ENCODE assay signal across 14 cellular contexts in genomic region chr1:3928622-3929021, GRCh38.
"Had no signal": no experiment of that assay in that cellular context is flagged by ENCODE, and none has a peak within 500 bp of the region (broad histone marks: within the 10 kb centered on the region; RNA-seq: fewer than 3 reads in every experiment).

No MANE protein-coding gene starts in this region.

- H3K36me3 ChIP-seq: heart left ventricle, left lung, pancreas, upper lobe of right lung had no signal

- H3K9me3 ChIP-seq: heart left ventricle, left lung, pancreas, upper lobe of right lung had no signal

- H3K27ac ChIP-seq: coronary artery, heart left ventricle, left lung, pancreas, upper lobe of right lung had no signal

- H3K27ac Mint-ChIP-seq: activated B cell treated with CpG ODN at 0.5 μM for 24 hours; activated CD4-positive, alpha-beta T cell treated with anti-CD3 and anti-CD28 coated beads, Interleukin-2, amount 10 ng/mL, durations not matched to agents 24 days and 14 days; activated naive CD4-positive, alpha-beta T cell treated with anti-CD3 and anti-CD28 coated beads, Interleukin-2, amount 50 U/mL, for 24 hours had no signal

- ATAC-seq: heart left ventricle, left lung, pancreas, upper lobe of right lung had no signal

- H3K27me3 Mint-ChIP-seq: activated B cell treated with CpG ODN at 0.5 μM for 24 hours; activated CD4-positive, alpha-beta T cell treated with anti-CD3 and anti-CD28 coated beads, Interleukin-2, amount 10 ng/mL, durations not matched to agents 24 days and 14 days; activated naive CD4-positive, alpha-beta T cell treated with anti-CD3 and anti-CD28 coated beads, Interleukin-2, amount 50 U/mL, for 24 hours had no signal

- H3K4me3 Mint-ChIP-seq: activated B cell treated with CpG ODN at 0.5 μM for 24 hours; activated CD4-positive, alpha-beta T cell treated with anti-CD3 and anti-CD28 coated beads, Interleukin-2, amount 10 ng/mL, durations not matched to agents 24 days and 14 days; activated naive CD4-positive, alpha-beta T cell treated with anti-CD3 and anti-CD28 coated beads, Interleukin-2, amount 50 U/mL, for 24 hours had no signal

- H3K4me1 Mint-ChIP-seq: activated B cell treated with CpG ODN at 0.5 μM for 24 hours; activated CD4-positive, alpha-beta T cell treated with anti-CD3 and anti-CD28 coated beads, Interleukin-2, amount 10 ng/mL, durations not matched to agents 24 days and 14 days; activated naive CD4-positive, alpha-beta T cell treated with anti-CD3 and anti-CD28 coated beads, Interleukin-2, amount 50 U/mL, for 24 hours had no signal

- H3K36me3 Mint-ChIP-seq: activated naive CD4-positive, alpha-beta T cell treated with anti-CD3 and anti-CD28 coated beads, Interleukin-2, amount 50 U/mL, for 24 hours had no signal

- H3K27me3 ChIP-seq: pancreas, upper lobe of right lung had no signal

- H3K9me3 Mint-ChIP-seq: activated B cell treated with CpG ODN at 0.5 μM for 24 hours; activated naive CD4-positive, alpha-beta T cell treated with anti-CD3 and anti-CD28 coated beads, Interleukin-2, amount 50 U/mL, for 24 hours had no signal

- DNase-seq: activated B cell treated with CpG ODN at 0.5 μM for 24 hours; activated CD4-positive, alpha-beta T cell treated with anti-CD3 and anti-CD28 coated beads, Interleukin-2, amount 10 ng/mL, durations not matched to agents 24 days and 14 days; activated T-cell treated with anti-CD3 and anti-CD28 coated beads, Interleukin-2, amount 50 U/mL, for 1 hour; caudate nucleus; effector CD8-positive, alpha-beta T cell; heart left ventricle; left lung; mesenchymal stem cell; retina; stimulated activated CD4-positive, alpha-beta T cell treated with anti-CD3 and anti-CD28 coated beads, Interleukin-4, amount 100 ng/mL, for 24 hours; upper lobe of right lung had no signal

- H3K4me3 ChIP-seq: coronary artery, heart left ventricle, left lung, pancreas, upper lobe of right lung had no signal

- H3K4me1 ChIP-seq: heart left ventricle, left lung, pancreas, upper lobe of right lung had no signal
